In genomic region chr20:25389858-25390537, GRCh38 we compare ENCODE assay signal across 8 cellular contexts. TPM values are rescaled to one million over a fixed set of nuclear protein-coding genes. Genes with fewer than 3 reads are reported as not detected.
A peak's percentile ranks its signal among the peaks of the same experiment; 100 is the strongest.
DNase-seq lines count a peak whose midpoint lies in the region; ATAC-seq and TF ChIP-seq lines count a peak whose summit lies in the region.

No MANE protein-coding gene starts in this region.

- ATAC-seq in GM18873 (IDR thresholded peaks at IDR 0.05; ENCODE audit: low FRiP score, unreplicated experiment) (peak; percentile 24), HG03097 (IDR thresholded peaks at IDR 0.05; ENCODE audit: low FRiP score, unreplicated experiment) (peak; percentile 27), PC-3 (peak; percentile 23), left cardiac atrium (peak; percentile 34 to 51), psoas muscle (peak; percentile 22 to 39 (median 32))

- POLR2A ChIA-PET in AG04450 (lab: Yijun Ruan, JAX): interaction anchor here (0.7 to 1.0 kb wide), 2 partner anchors 18 to 82 kb away, joined by 3 to 9 read pairs; partner anchors contain the start of gene GINS1
- POLR2A ChIA-PET in PC-3 (lab: Charles Lee; ENCODE audit: unreplicated experiment): no interaction called here

- TF ChIP-seq CTCF in AG04450 (IDR thresholded peaks at IDR 0.05; ENCODE audit: low read depth, low read length) (no peak), PC-3 (conservative IDR thresholded peaks at IDR 0.05; ENCODE audit: low read depth, low read length) (no peak), psoas muscle (IDR thresholded peaks at IDR 0.05) (no peak)

- no peaks in the 10 kb centered on the region for H3K36me3 ChIP-seq in PC-3 (ENCODE audit: low read depth, low read length)
- H3K36me3 ChIP-seq in psoas muscle (ENCODE audit: insufficient read depth in 1 of 2, low read depth in 1 of 2): no peaks in the 10 kb centered on the region

- H3K9me2 ChIP-seq in PC-3 (replicated peaks; ENCODE audit: low read length): no peaks in the 10 kb centered on the region

- H3K9ac ChIP-seq in PC-3 (ENCODE audit: low read length): peak overlapping the region; percentile 84

- H3K4me1 ChIP-seq in PC-3 (ENCODE audit: insufficient read depth, low read length): peaks cover 23% of the 10 kb centered on the region
- peaks cover 3% of the 10 kb centered on the region for H3K4me1 ChIP-seq in psoas muscle

- peaks cover 2% of the 10 kb centered on the region for H3K36me3 Mint-ChIP-seq in activated naive CD8-positive, alpha-beta T cell

- peak overlapping the region; percentile 89 for H2AFZ ChIP-seq in PC-3 (ENCODE audit: low read length)

- peak overlapping the region; percentile 81 for H3K4me3 ChIP-seq in AG04450 (ENCODE audit: low read depth, low read length)
- peak overlapping the region; percentile 98 for H3K4me3 ChIP-seq in PC-3 (ENCODE audit: low read length)
- peak overlapping the region; percentile 78 for H3K4me3 ChIP-seq in psoas muscle

- H3K79me2 ChIP-seq in PC-3 (ENCODE audit: low read length): peaks cover 46% of the 10 kb centered on the region

- no peaks in the 10 kb centered on the region for H3K27me3 ChIP-seq in AG04450 (ENCODE audit: control insufficient read depth, insufficient read depth, low read length)
- no peaks in the 10 kb centered on the region for H3K27me3 ChIP-seq in PC-3 (ENCODE audit: low read length)
- H3K27me3 ChIP-seq in psoas muscle (ENCODE audit: insufficient read depth in 3 of 3, low read length in 2 of 3): no peaks in the 10 kb centered on the region

- intact Hi-C loops in PC-3 (cut with micrococcal nuclease): loop anchor here (1.0 to 10.0 kb wide), 4 partner anchors 9 to 195 kb away; partner anchors contain the start of gene ENTPD6
- intact Hi-C loops in left cardiac atrium (cut with DNase I): loop anchor here in 1 of 2 donors (10.0 kb wide), 1 partner anchor 325 kb away; no protein-coding TSS in a partner anchor
- intact Hi-C loops in psoas muscle (cut with DNase I): loop anchor here in 1 of 2 donors (10.0 kb wide), 3 partner anchors 75 to 195 kb away; partner anchors contain the start of gene ENTPD6

- no peaks in the 10 kb centered on the region for H3F3A ChIP-seq in PC-3 (ENCODE audit: low read length, unreplicated experiment)

- H3K27ac Mint-ChIP-seq in activated naive CD8-positive, alpha-beta T cell: no peak overlapping the region

- no TSS peak for BruUV-seq in PC-3 (replicated peaks; lab: Mats Ljungman, UMichigan)

- WGBS in psoas muscle, 3 donors: 1 to 2% (median 1%) methylated on average over 34 to 66 of the region's 67 CpGs

- H3K4me1 Mint-ChIP-seq in activated naive CD8-positive, alpha-beta T cell (ENCODE audit: low read depth): peaks cover 17% of the 10 kb centered on the region

- H3K27ac ChIP-seq in AG04450 (ENCODE audit: low read depth, low read length) (peak overlapping the region; percentile 61), PC-3 (ENCODE audit: low read length) (peak overlapping the region; percentile 22; the same call in 1 of the 2 replicates), psoas muscle (peak overlapping the region; percentile 85)

- CTCF ChIA-PET in AG04450 (lab: Charles Lee) (no interaction called here), PC-3 (lab: Charles Lee) (interaction anchor here (0.6 kb wide), 1 partner anchor 397 kb away, joined by 3 read pairs; no protein-coding TSS in a partner anchor)

- no peaks in the 10 kb centered on the region for H3K9me3 Mint-ChIP-seq in activated naive CD8-positive, alpha-beta T cell (ENCODE audit: low read depth)

- H4K20me1 ChIP-seq in PC-3 (ENCODE audit: low read length): no peaks in the 10 kb centered on the region

- no peaks in the 10 kb centered on the region; the same call in 1 of the 2 replicates for H3K9me3 ChIP-seq in AG04450 (ENCODE audit: control insufficient read depth, insufficient read depth, low read length)
- no peaks in the 10 kb centered on the region for H3K9me3 ChIP-seq in PC-3 (ENCODE audit: low read length)
- no peaks in the 10 kb centered on the region for H3K9me3 ChIP-seq in psoas muscle

- H3K27me3 Mint-ChIP-seq in activated naive CD8-positive, alpha-beta T cell: no peaks in the 10 kb centered on the region

- H3K4me2 ChIP-seq in PC-3 (ENCODE audit: low read length): peak overlapping the region; percentile 85

- no peak for DNase-seq in AG04450 (ENCODE audit: low read depth, low spot score)
- DNase-seq in PC-3: peak; percentile 51
- peak; percentile 41 for DNase-seq in left cardiac atrium
- peak; percentile 37 to 64 for DNase-seq in psoas muscle
- no peak for DNase-seq in DMS114 treated with DMSO at 0.1 percent for 48 hours (lab: John Stamatoyannopoulos, UW; ENCODE audit: unreplicated experiment)

- peak overlapping the region; percentile 89 for H3K4me3 Mint-ChIP-seq in activated naive CD8-positive, alpha-beta T cell

RNA-seq across cellular contexts. Expression of gene ABHD12, which starts 0.6 kb away (rescaled TPM):
- polyA plus RNA-seq in AG04450 (2011; rRNA removed): 33.6 and 38.5 TPM in 2 replicates
- polyA minus RNA-seq in AG04450 (2011; rRNA and poly(A)+ RNA removed): 31.8 and 39.3 TPM in 2 replicates
- 48.3 and 64.2 TPM in 2 replicates for total RNA-seq in PC-3 (2014; rRNA removed)
- 10 to 100 TPM; 22.6 to 30.2 TPM for total RNA-seq in left cardiac atrium
- 10 to 100 TPM in 1 of 4 donors, 1 to 10 TPM in 3; 7.9 to 10.9 (median 8.8) TPM for total RNA-seq in psoas muscle
- 10 to 100 TPM in 2 of 3 donors, 1 to 10 TPM in 1; 7.9 to 15.5 (median 10.5) TPM for polyA plus RNA-seq in psoas muscle

RNA-seq across cellular contexts. Expression of gene GINS1, which starts 17.5 kb away (rescaled TPM):
- polyA plus RNA-seq in AG04450 (2011; rRNA removed): 2.8 and 3.7 TPM in 2 replicates
- 3.1 and 3.4 TPM in 2 replicates for polyA minus RNA-seq in AG04450 (2011; rRNA and poly(A)+ RNA removed)
- 27.5 and 28.1 TPM in 2 replicates for total RNA-seq in PC-3 (2014; rRNA removed)
- total RNA-seq in left cardiac atrium: 1 to 10 TPM in 1 of 2 donors, under 1 TPM in 1; 0.73 to 1.6 TPM
- total RNA-seq in psoas muscle: under 1 TPM in 3 of 4 donors, not detected in 1; 0.11 to 0.20 (median 0.15) TPM
- polyA plus RNA-seq in psoas muscle: under 1 TPM; 0.07 to 0.67 (median 0.31) TPM

Comparison
In these comparisons a context has a peak if more than half of its experiments do, and no peak if none do; other contexts are left out.
1. DNase-seq: peak in PC-3 (single experiment), left cardiac atrium (single experiment) and psoas muscle (2 of 2); none in AG04450 (single experiment) and DMS114 treated with DMSO at 0.1 percent for 48 hours (single experiment).
2. H3K27ac ChIP-seq: peak in every context shown above with its lines; median percentile 85 in psoas muscle; 61 in AG04450; 22 in PC-3.
3. RNA of gene GINS1, which starts 17.5 kb away (total RNA-seq): 27.5 to 28.1 TPM in PC-3; 0.73 to 1.6 TPM in left cardiac atrium and 0.11 to 0.20 TPM in psoas muscle; every median in the first group is over 10 times any median in the second.
4. Peak in every context shown above with its lines, with median percentiles within 50 percentile points of each other: H3K4me3 ChIP-seq and ATAC-seq.